In genomic region chr6:32110632-32111031, GRCh38 we compare ENCODE assay signal across 7 cellular contexts. TPM values are rescaled to one million over a fixed set of nuclear protein-coding genes. Genes with fewer than 3 reads are reported as not detected.
DNase-seq lines count a peak whose midpoint lies in the region; ATAC-seq and TF ChIP-seq lines count a peak whose summit lies in the region.
"Had no signal": no experiment of that assay in that cellular context is flagged by ENCODE, and none has a peak within 500 bp of the region (broad histone marks: within the 10 kb centered on the region; RNA-seq: fewer than 3 reads in every experiment).

No MANE protein-coding gene starts in this region.

- TF ChIP-seq CTCF in nephron (IDR thresholded peaks at IDR 0.05; ENCODE audit: unreplicated experiment in 3 of 3): no peak

- no peak overlapping the region for H3K4me3 Mint-ChIP-seq in activated T-helper 17 cell treated with anti-CD3 and anti-CD28 coated beads, Interleukin-2, amount 50 U/mL, for 72 hours
- H3K4me3 Mint-ChIP-seq in nephron: no peak overlapping the region
- H3K4me3 Mint-ChIP-seq: CD4-positive, CD25-positive, alpha-beta regulatory T cell; natural killer cell had no signal

- H3K27me3 Mint-ChIP-seq in activated T-helper 17 cell treated with anti-CD3 and anti-CD28 coated beads, Interleukin-2, amount 50 U/mL, for 72 hours: peaks cover 20% of the 10 kb centered on the region
- H3K27me3 Mint-ChIP-seq in nephron (ENCODE audit: low read depth): peaks cover 17% of the 10 kb centered on the region

- peaks cover 16% of the 10 kb centered on the region for H3K4me1 Mint-ChIP-seq in activated T-helper 17 cell treated with anti-CD3 and anti-CD28 coated beads, Interleukin-2, amount 50 U/mL, for 72 hours
- peaks cover 74% of the 10 kb centered on the region for H3K4me1 Mint-ChIP-seq in nephron

- peaks cover 11% of the 10 kb centered on the region for H3K36me3 Mint-ChIP-seq in activated T-helper 17 cell treated with anti-CD3 and anti-CD28 coated beads, Interleukin-2, amount 50 U/mL, for 72 hours (ENCODE audit: low read depth)
- H3K36me3 Mint-ChIP-seq in nephron (ENCODE audit: low read depth): peaks cover 12% of the 10 kb centered on the region
- H3K36me3 Mint-ChIP-seq: natural killer cell had no signal

- no peaks in the 10 kb centered on the region for H3K9me3 Mint-ChIP-seq in activated T-helper 17 cell treated with anti-CD3 and anti-CD28 coated beads, Interleukin-2, amount 50 U/mL, for 72 hours
- H3K9me3 Mint-ChIP-seq in nephron: no peaks in the 10 kb centered on the region
- H3K9me3 Mint-ChIP-seq: natural killer cell had no signal

- H3K27ac Mint-ChIP-seq in activated T-helper 17 cell treated with anti-CD3 and anti-CD28 coated beads, Interleukin-2, amount 50 U/mL, for 72 hours: peak overlapping the region; percentile 31
- H3K27ac Mint-ChIP-seq in nephron: peak overlapping the region in 2 of 3 experiments; percentile 55 to 65

- no peak for ATAC-seq in activated T-helper 17 cell treated with anti-CD3 and anti-CD28 coated beads, Interleukin-2, amount 50 U/mL, for 72 hours (replicated peaks)
- ATAC-seq in GM21447 (IDR thresholded peaks at IDR 0.05; ENCODE audit: unreplicated experiment): no peak
- ATAC-seq: natural killer cell had no signal

- no peak for DNase-seq in 8988T
- DNase-seq: CD4-positive, CD25-positive, alpha-beta regulatory T cell; natural killer cell; NCI-H510A had no signal

RNA-seq across cellular contexts. Expression of gene TNXB, which starts 1.5 kb away (rescaled TPM):
- total RNA-seq in activated T-helper 17 cell treated with anti-CD3 and anti-CD28 coated beads, Interleukin-2, amount 50 U/mL, for 72 hours: 10 to 100 TPM in 1 of 2 donors, 1 to 10 TPM in 1; 7.2 to 26.8 TPM

RNA-seq across cellular contexts. Expression of gene ATF6B, which starts 17.4 kb away (rescaled TPM):
- 10 to 100 TPM; 73.4 to 99.9 TPM for total RNA-seq in activated T-helper 17 cell treated with anti-CD3 and anti-CD28 coated beads, Interleukin-2, amount 50 U/mL, for 72 hours

RNA-seq across cellular contexts. Expression of gene FKBPL, which starts 19.5 kb away (rescaled TPM):
- 1 to 10 TPM; 7.4 to 9.3 TPM for total RNA-seq in activated T-helper 17 cell treated with anti-CD3 and anti-CD28 coated beads, Interleukin-2, amount 50 U/mL, for 72 hours

RNA-seq across cellular contexts. Expression of gene PRRT1, which starts 41.1 kb away (rescaled TPM):
- total RNA-seq in activated T-helper 17 cell treated with anti-CD3 and anti-CD28 coated beads, Interleukin-2, amount 50 U/mL, for 72 hours: under 1 TPM; 0.17 to 0.29 TPM

RNA-seq across cellular contexts. Expression of gene PPT2, which starts 43.3 kb away (rescaled TPM):
- total RNA-seq in activated T-helper 17 cell treated with anti-CD3 and anti-CD28 coated beads, Interleukin-2, amount 50 U/mL, for 72 hours: 10 to 100 TPM; 10.5 to 18.0 TPM
